9 cellular contexts compared by ENCODE assay signal in genomic region chr22:39151329-39151975, GRCh38. TPM values are rescaled to one million over a fixed set of nuclear protein-coding genes. Genes with fewer than 3 reads are reported as not detected.
DNase-seq lines count a peak whose midpoint lies in the region; ATAC-seq and TF ChIP-seq lines count a peak whose summit lies in the region.
"Had no signal": no experiment of that assay in that cellular context is flagged by ENCODE, and none has a peak within 500 bp of the region (broad histone marks: within the 10 kb centered on the region; RNA-seq: fewer than 3 reads in every experiment).

No MANE protein-coding gene starts in this region.

- no peak overlapping the region for H4K5ac ChIP-seq in IMR-90 (ENCODE audit: low read depth, low read length)

- no peak overlapping the region for H3K14ac ChIP-seq in IMR-90 (replicated peaks; ENCODE audit: low read depth, low read length)

- peaks cover 0 to 4% (median 2%) of the 10 kb centered on the region in 5 donors for H3K27me3 Mint-ChIP-seq in naive thymus-derived CD8-positive, alpha-beta T cell

- DNase-seq in IMR-90 (no peak), coronary artery (ENCODE audit: low spot score) (no peak), germinal center (ENCODE audit: low spot score) (no peak), NCI-H187 (lab: John Stamatoyannopoulos, UW) (no peak), cortex of kidney (lab: John Stamatoyannopoulos, UW) (no peak)
- peak in 1 of 10 donors; percentile 15 for DNase-seq in naive thymus-derived CD8-positive, alpha-beta T cell

- H3K4me1 Mint-ChIP-seq in naive thymus-derived CD8-positive, alpha-beta T cell = peaks cover 27 to 52% (median 46%) of the 10 kb centered on the region in 4 donors

- in situ Hi-C loops in IMR-90 (cut with MboI; ENCODE audit: low sequenced_read_pairs) = loop anchor here (25.0 kb wide), 1 partner anchor 886 kb away; no protein-coding TSS in a partner anchor

- no peak for TF ChIP-seq CTCF in IMR-90 (conservative IDR thresholded peaks at IDR 0.05; ENCODE audit: low read depth, low read length)
- no peak for TF ChIP-seq CTCF in coronary artery (IDR thresholded peaks at IDR 0.05)

- no peak for TF ChIP-seq RAD21 in IMR-90 (IDR thresholded peaks at IDR 0.05; ENCODE audit: low read length)

- no peaks in the 10 kb centered on the region for H3K9me3 Mint-ChIP-seq in naive thymus-derived CD8-positive, alpha-beta T cell

- no peak for TF ChIP-seq POLR2A in IMR-90 (IDR thresholded peaks at IDR 0.05; ENCODE audit: low read depth, low read length)

- H3K27me3 ChIP-seq in ACC112 (ENCODE audit: insufficient read depth, low read length) (peaks cover 18% of the 10 kb centered on the region), IMR-90 (ENCODE audit: control insufficient read depth, insufficient read depth, low read length) (peaks cover 25% of the 10 kb centered on the region)

- peak overlapping the region; percentile 69 to 95 (median 80) for H3K4me3 Mint-ChIP-seq in naive thymus-derived CD8-positive, alpha-beta T cell

- H3K4me1 ChIP-seq in ACC112 (ENCODE audit: control insufficient read depth, insufficient read depth, low read length, unreplicated experiment) (no peaks in the 10 kb centered on the region), IMR-90 (ENCODE audit: control insufficient read depth, insufficient read depth, low read length) (0 out of 2 replicates have a peak, but pooled peaks cover 2% of the 10 kb centered on the region)

- H2BK120ac ChIP-seq in IMR-90 (ENCODE audit: low read depth, low read length) = no peak overlapping the region

- no peak overlapping the region for H2AK5ac ChIP-seq in IMR-90 (ENCODE audit: low read depth, low read length)

- peak overlapping the region; percentile 70; the same call in 1 of the 2 replicates for H3K4me3 ChIP-seq in ACC112 (ENCODE audit: low read depth, low read length)
- H3K4me3 ChIP-seq in IMR-90 (ENCODE audit: insufficient read depth, low read depth, low read length) = peak overlapping the region; percentile 44; the same call in 1 of the 2 replicates
- H3K4me3 ChIP-seq in coronary artery = peak overlapping the region; percentile 98

- H3K79me2 ChIP-seq in ACC112 (ENCODE audit: control insufficient read depth, insufficient read depth, low read length, unreplicated experiment) = no peaks in the 10 kb centered on the region

- no CpG with 5 or more reads among the region's 16 CpGs for WGBS in IMR-90 (ENCODE audit: extremely low coverage in 2 of 2, insufficient read length in 1 of 2), 2 experiments

- H2BK15ac ChIP-seq in IMR-90 (ENCODE audit: low read depth, low read length) = no peak overlapping the region

- peak overlapping the region; percentile 36 to 82; a peak in 2 of 4 replicates for H4K8ac ChIP-seq in IMR-90 (ENCODE audit: low read depth in 2 of 2, low read length in 2 of 2)

- H3K9ac ChIP-seq in IMR-90 (ENCODE audit: low read depth, low read length) = peak overlapping the region; percentile 72

- H3K79me1 ChIP-seq in IMR-90 (ENCODE audit: low read depth in 1 of 2, low read length in 2 of 2) = peaks cover 2 to 3% of the 10 kb centered on the region in 2 experiments; a peak in 2 of 4 replicates

- no peak overlapping the region; the same call in 1 of the 2 replicates for H3K4ac ChIP-seq in IMR-90 (ENCODE audit: low read depth, low read length)

- no peaks in the 10 kb centered on the region for H4K20me1 ChIP-seq in IMR-90 (ENCODE audit: insufficient read depth, low read length)

- H2AFZ ChIP-seq in ACC112 (ENCODE audit: low read length, unreplicated experiment) (no peak overlapping the region), IMR-90 (replicated peaks; ENCODE audit: low read length, poor library complexity) (peak overlapping the region; percentile 91)

- POLR2A ChIA-PET in IMR-90 (lab: Charles Lee; ENCODE audit: unreplicated experiment) = interaction anchor here (0.6 kb wide), 1 partner anchor 166 kb away, joined by 4 read pairs; no protein-coding TSS in a partner anchor
- POLR2A ChIA-PET in naive thymus-derived CD8-positive, alpha-beta T cell (lab: Charles Lee) = interaction anchor here (0.5 to 8.1 kb wide), 13 partner anchors 8 to 893 kb away, joined by 3 to 146 read pairs (median 6); partner anchors contain the start of genes CBX6, PDGFB, RPL3 and SYNGR1

- no peak overlapping the region for H2BK5ac ChIP-seq in IMR-90 (ENCODE audit: low read depth, low read length, poor library complexity, severe bottlenecking)

- intact Hi-C loops in IMR-90 (cut with micrococcal nuclease) = no loop called here

- ATAC-seq in IMR-90 (ENCODE audit: low read depth) = no peak
- no peak for ATAC-seq in naive thymus-derived CD8-positive, alpha-beta T cell
- no peak for ATAC-seq in HG03571 (IDR thresholded peaks at IDR 0.05; ENCODE audit: unreplicated experiment)

- H3K23ac ChIP-seq in IMR-90 (ENCODE audit: low read depth, low read length) = no peak overlapping the region

- H3K36me3 ChIP-seq in ACC112 (ENCODE audit: insufficient read depth, low read length) (no peaks in the 10 kb centered on the region), IMR-90 (ENCODE audit: control insufficient read depth, insufficient read depth, low read length) (0 out of 2 replicates have a peak, but pooled peaks cover 2% of the 10 kb centered on the region)

- H4K91ac ChIP-seq in IMR-90 (ENCODE audit: insufficient read depth, low read depth, low read length) = no peak overlapping the region

- H3K9me1 ChIP-seq in IMR-90 (ENCODE audit: insufficient read depth, low read length) = no peaks in the 10 kb centered on the region

- H3K27ac Mint-ChIP-seq in naive thymus-derived CD8-positive, alpha-beta T cell = peak overlapping the region; percentile 43 to 98 (median 88)

- H3K36me3 Mint-ChIP-seq in naive thymus-derived CD8-positive, alpha-beta T cell = peaks cover 0 to 4% (median 0%) of the 10 kb centered on the region in 3 donors

- no peak overlapping the region for H3K27ac ChIP-seq in ACC112 (ENCODE audit: low read depth, low read length)
- no peak overlapping the region for H3K27ac ChIP-seq in IMR-90 (ENCODE audit: insufficient read depth, low read length)
- H3K27ac ChIP-seq in coronary artery = peak overlapping the region; percentile 86 to 99
- H3K27ac ChIP-seq: HL-60 had no signal

- no TSS peak for BruUV-seq in IMR-90 (replicated peaks; lab: Mats Ljungman, UMichigan)

- no peak overlapping the region for H3K18ac ChIP-seq in IMR-90 (ENCODE audit: low read depth, low read length)

- H2BK20ac ChIP-seq in IMR-90 (ENCODE audit: low read depth, low read length) = no peak overlapping the region

- CTCF ChIA-PET in IMR-90 (lab: Yijun Ruan, JAX) = no interaction called here

- peak overlapping the region; percentile 60 for H2AK9ac ChIP-seq in IMR-90 (replicated peaks; ENCODE audit: low read depth, low read length, poor library complexity)

- H3K56ac ChIP-seq in IMR-90 (ENCODE audit: extremely low read depth, insufficient read depth, low read length) = no peak overlapping the region

- no peaks in the 10 kb centered on the region for H3K9me3 ChIP-seq in IMR-90 (ENCODE audit: control insufficient read depth, insufficient read depth, low read length)

- dilution Hi-C loops in IMR-90 (cut with HindIII; ENCODE audit: low sequenced_read_pairs, unreplicated experiment) = no loop called here

- peak overlapping the region; percentile 90 for H3K4me2 ChIP-seq in IMR-90 (ENCODE audit: low read depth, low read length)

TF ChIP-seq in IMR-90, 13 proteins besides CTCF, POLR2A, EP300 and RAD21:
- no peak for TF ChIP-seq RCOR1 (IDR thresholded peaks at IDR 0.05; ENCODE audit: insufficient replicate concordance, low read length)
- no peak for TF ChIP-seq NFE2L2 (IDR thresholded peaks at IDR 0.05; ENCODE audit: low read depth, low read length)
- TF ChIP-seq MAFK (IDR thresholded peaks at IDR 0.05; ENCODE audit: low read depth, low read length) = no peak
- no peak for TF ChIP-seq MXI1 (IDR thresholded peaks at IDR 0.05; ENCODE audit: borderline replicate concordance, low read depth, low read length)
TF ChIP-seq in IMR-90: peak in this region for 0.

RNA-seq across cellular contexts. Expression of gene CBX7, which starts 1.0 kb away (rescaled TPM):
- total RNA-seq in IMR-90 (2012; rRNA removed) = 0.56 and 0.90 TPM in 2 replicates
- polyA plus RNA-seq in IMR-90 (2012; rRNA removed) = 3.4 and 3.6 TPM in 2 replicates
- polyA plus RNA-seq in IMR-90 (2012; cell fraction: cytosol; rRNA removed) = 1.9 and 2.8 TPM in 2 replicates
- 13.5 and 15.7 TPM in 2 replicates for polyA plus RNA-seq in IMR-90 (2012; cell fraction: nucleus; rRNA removed; ENCODE audit: low replicate concordance)
- total RNA-seq in naive thymus-derived CD8-positive, alpha-beta T cell = 100 to 1,000 TPM; 131 to 133 TPM
- polyA plus RNA-seq in naive thymus-derived CD8-positive, alpha-beta T cell = 10 to 100 TPM; 19.1 to 23.1 (median 19.5) TPM

RNA-seq across cellular contexts. Expression of gene APOBEC3H, which starts 54.4 kb away (rescaled TPM):
- 0.18 TPM in 1 of 2 replicates, not detected in the other for total RNA-seq in IMR-90 (2012; rRNA removed)
- not detected in 2 replicates for polyA plus RNA-seq in IMR-90 (2012; rRNA removed)
- 0.09 TPM in 1 of 2 replicates, not detected in the other for polyA plus RNA-seq in IMR-90 (2012; cell fraction: cytosol; rRNA removed)
- polyA plus RNA-seq in IMR-90 (2012; cell fraction: nucleus; rRNA removed; ENCODE audit: low replicate concordance) = 0.60 TPM in 1 of 2 replicates, not detected in the other
- under 1 TPM in 1 of 2 experiments, not detected in 1; 0.55 TPM for total RNA-seq in naive thymus-derived CD8-positive, alpha-beta T cell
- 1 to 10 TPM in 1 of 3 donors, not detected in 2; 3.2 TPM for polyA plus RNA-seq in naive thymus-derived CD8-positive, alpha-beta T cell

Comparison
In these comparisons a context has a peak if more than half of its experiments do, and no peak if none do; other contexts are left out.
1. H3K27ac ChIP-seq: peak in coronary artery (2 of 2); none in ACC112 (single experiment) and IMR-90 (single experiment).
2. H3K4me3 ChIP-seq: peak in every context shown above with its lines; median percentile 98 in coronary artery; 70 in ACC112; 44 in IMR-90.
3. RNA of gene CBX7, which starts 1.0 kb away (total RNA-seq): 131 to 133 TPM in naive thymus-derived CD8-positive, alpha-beta T cell; 0.56 to 0.90 TPM in IMR-90; every median in the first group is over 10 times any median in the second.